ENCODE assay signal across 19 cellular contexts in the genomic region with DNA sequence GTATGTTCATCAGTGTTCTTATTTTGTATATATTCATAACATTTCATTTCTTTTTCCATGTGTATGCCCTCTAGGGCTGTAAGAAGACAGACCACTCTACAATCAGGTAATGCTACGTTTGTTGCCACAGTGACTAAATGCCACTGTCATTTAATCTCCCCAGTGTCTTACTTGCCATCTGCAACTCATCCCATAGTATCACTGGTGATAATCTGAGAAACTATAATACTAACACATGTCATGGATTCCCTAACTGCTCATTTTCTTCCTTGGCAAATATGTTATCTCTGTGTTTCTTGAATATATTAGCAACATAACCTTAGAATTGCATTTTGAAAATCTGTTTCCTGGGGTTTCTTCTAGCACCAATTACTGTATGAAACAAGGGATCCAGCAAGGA. TPM values are rescaled to one million over a fixed set of nuclear protein-coding genes. Genes with fewer than 3 reads are reported as not detected.
DNase-seq lines count a peak whose midpoint lies in the region; ATAC-seq lines count a peak whose summit lies in the region.
"Had no signal": no experiment of that assay in that cellular context is flagged by ENCODE, and none has a peak within 500 bp of the region (broad histone marks: within the 10 kb centered on the region; RNA-seq: fewer than 3 reads in every experiment).

No MANE protein-coding gene starts in this region.

- no peaks in the 10 kb centered on the region for H3K27me3 ChIP-seq in HUES48 (ENCODE audit: control insufficient read depth, insufficient read depth, low read length)

- no peaks in the 10 kb centered on the region for H3K36me3 ChIP-seq in HUES48 (ENCODE audit: control insufficient read depth, insufficient read depth, low read length)
- H3K36me3 ChIP-seq: BLaER1 treated with 17β-estradiol and CSF1 and Interleukin-3, amounts not matched to agents 10 nM and 100 nM had no signal

- H3K4me1 Mint-ChIP-seq in activated T-cell treated with anti-CD3 and anti-CD28 coated beads, Interleukin-2, amount 50 U/mL, for 72 hours (ENCODE audit: low read depth), result peaks cover 5% of the 10 kb centered on the region

- DNase-seq in NCI-H82 (lab: John Stamatoyannopoulos, UW), result peak; percentile 38
- DNase-seq in NCI-H82 treated with DMSO at 0.1 percent for 48 hours (lab: John Stamatoyannopoulos, UW; ENCODE audit: unreplicated experiment), result no peak
- DNase-seq in activated T-cell treated with anti-CD3 and anti-CD28 coated beads, Interleukin-2, amount 50 U/mL, for 72 hours, result no peak
- DNase-seq in activated T-cell treated with anti-CD3 and anti-CD28 coated beads, Interleukin-2, amount 50 U/mL, for 1 hour, result no peak
- no peak for DNase-seq in NCI-H1417 treated with DMSO at 0.1 percent for 48 hours (lab: John Stamatoyannopoulos, UW)
- DNase-seq: AML-193; Caco-2; Calu3; CD4-positive, alpha-beta T cell; CD8-positive, alpha-beta T cell; DMS79 treated with DMSO at 0.1 percent for 48 hours; GF-D8 had no signal

- H3K27ac Mint-ChIP-seq in activated T-cell treated with anti-CD3 and anti-CD28 coated beads, Interleukin-2, amount 50 U/mL, for 72 hours, result peak overlapping the region; percentile 54
- H3K27ac Mint-ChIP-seq: B cell; CD4-positive, alpha-beta T cell; CD8-positive, alpha-beta T cell had no signal

- peak overlapping the region; percentile 33 for H3K27ac ChIP-seq in HUES48 (ENCODE audit: low read depth, low read length)
- H3K27ac ChIP-seq: 22Rv1; A549; BLaER1 treated with 17β-estradiol and CSF1 and Interleukin-3, amounts not matched to agents 10 nM and 100 nM; C4-2B had no signal

- no peaks in the 10 kb centered on the region; the same call in 1 of the 2 replicates for H3K4me1 ChIP-seq in HUES48 (ENCODE audit: control insufficient read depth, insufficient read depth, low read length)
- H3K4me1 ChIP-seq: A549; BLaER1 treated with 17β-estradiol and CSF1 and Interleukin-3, amounts not matched to agents 10 nM and 100 nM; Caco-2 had no signal

- no peak overlapping the region for H3K4me3 Mint-ChIP-seq in activated T-cell treated with anti-CD3 and anti-CD28 coated beads, Interleukin-2, amount 50 U/mL, for 72 hours
- H3K4me3 Mint-ChIP-seq: B cell; CD4-positive, alpha-beta T cell; CD8-positive, alpha-beta T cell had no signal

- no peaks in the 10 kb centered on the region for H3K36me3 Mint-ChIP-seq in activated T-cell treated with anti-CD3 and anti-CD28 coated beads, Interleukin-2, amount 50 U/mL, for 72 hours (ENCODE audit: insufficient read depth in 2 of 2)

- H3K4me3 ChIP-seq in HUES48 (ENCODE audit: low read depth, low read length), result no peak overlapping the region
- H3K4me3 ChIP-seq: A549; BLaER1 treated with 17β-estradiol and CSF1 and Interleukin-3, amounts not matched to agents 10 nM and 100 nM had no signal

- H3K9me3 Mint-ChIP-seq in activated T-cell treated with anti-CD3 and anti-CD28 coated beads, Interleukin-2, amount 50 U/mL, for 72 hours, result no peaks in the 10 kb centered on the region
- H3K9me3 Mint-ChIP-seq: CD4-positive, alpha-beta T cell; CD8-positive, alpha-beta T cell had no signal

- peaks cover 28% of the 10 kb centered on the region for H3K9me3 ChIP-seq in HUES48 (ENCODE audit: control insufficient read depth, insufficient read depth, low read length)
- H3K9me3 ChIP-seq: A549, Caco-2 had no signal

- H3K27me3 Mint-ChIP-seq in activated T-cell treated with anti-CD3 and anti-CD28 coated beads, Interleukin-2, amount 50 U/mL, for 72 hours (ENCODE audit: low read depth), result no peaks in the 10 kb centered on the region
- H3K27me3 Mint-ChIP-seq: B cell; CD4-positive, alpha-beta T cell had no signal

- no peak overlapping the region for H3K9ac ChIP-seq in HUES48 (ENCODE audit: low read depth, low read length)
- H3K9ac ChIP-seq: BLaER1 treated with 17β-estradiol and CSF1 and Interleukin-3, amounts not matched to agents 10 nM and 100 nM had no signal

- ATAC-seq in activated T-cell treated with anti-CD3 and anti-CD28 coated beads, Interleukin-2, amount 50 U/mL, for 72 hours (replicated peaks in 1 of 2), result no peak
- ATAC-seq: A549; CD8-positive, alpha-beta T cell had no signal

RNA-seq across cellular contexts. Expression of a gene that starts 6.1 kb away (rescaled TPM):
- total RNA-seq in activated T-cell treated with anti-CD3 and anti-CD28 coated beads, Interleukin-2, amount 50 U/mL, for 72 hours, result 10 to 100 TPM; 50.6 to 63.7 TPM

RNA-seq across cellular contexts. Expression of a gene that starts 57.8 kb away (rescaled TPM):
- total RNA-seq in activated T-cell treated with anti-CD3 and anti-CD28 coated beads, Interleukin-2, amount 50 U/mL, for 72 hours, result not detected
- total RNA-seq: A172; B cell; Caco-2; Calu3; CD4-positive, alpha-beta T cell; CD8-positive, alpha-beta T cell had no signal
